Comparison of ENCODE assay signal across 8 cellular contexts in the genomic region with DNA sequence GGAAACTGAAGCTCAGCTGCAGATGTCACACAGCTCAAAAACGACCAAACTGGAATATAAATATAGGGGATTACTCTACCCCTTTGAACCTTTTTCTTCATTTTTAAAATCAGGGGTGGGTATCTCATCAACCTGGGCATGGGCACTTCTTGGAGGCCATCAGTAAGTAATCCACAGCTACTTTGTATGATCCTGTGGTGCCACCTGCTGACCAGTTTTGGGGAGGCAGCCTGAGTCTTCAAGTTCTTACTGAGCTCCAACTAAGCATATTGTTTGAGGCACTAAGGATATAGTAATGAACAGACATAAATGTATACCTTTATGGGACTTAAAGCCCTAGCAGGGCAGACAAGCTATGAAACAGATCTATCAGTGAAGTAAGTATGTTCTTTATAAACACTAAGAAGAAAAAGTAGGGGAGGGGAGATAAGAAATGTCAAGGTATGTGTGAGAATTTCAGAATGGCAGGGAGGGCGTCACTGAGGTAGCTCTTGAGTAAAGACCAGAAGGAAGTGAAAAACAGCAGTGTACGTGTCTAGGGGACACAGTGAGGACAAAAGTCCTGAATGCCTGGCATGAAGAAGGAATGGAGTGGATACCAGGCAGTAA. TPM values are rescaled to one million over a fixed set of nuclear protein-coding genes. Genes with fewer than 3 reads are reported as not detected.
DNase-seq lines count a peak whose midpoint lies in the region; ATAC-seq and TF ChIP-seq lines count a peak whose summit lies in the region.

No MANE protein-coding gene starts in this region.

- no peak overlapping the region for H2AFZ ChIP-seq in mammary epithelial cell (ENCODE audit: low read depth, low read length)

- intact Hi-C loops in mammary epithelial cell (cut with micrococcal nuclease), result loop anchor here (1.0 to 2.0 kb wide), 4 partner anchors 19 to 195 kb away; no protein-coding TSS in a partner anchor

- CTCF ChIA-PET in mammary epithelial cell (lab: Charles Lee; ENCODE audit: low non-redundant PET), result interaction anchor here (0.5 to 1.5 kb wide), 7 partner anchors 9 to 112 kb away, joined by 3 to 22 read pairs (median 5); partner anchors contain the start of gene EIF3F

- H4K20me1 ChIP-seq in mammary epithelial cell (ENCODE audit: insufficient read depth, low read length), result no peaks in the 10 kb centered on the region

- TF ChIP-seq POLR2A in NB4 (IDR thresholded peaks at IDR 0.05; ENCODE audit: extremely low read depth, insufficient read length), result no peak
- TF ChIP-seq POLR2A in GM18505 (IDR thresholded peaks at IDR 0.05; ENCODE audit: borderline replicate concordance, extremely low read depth, insufficient read depth, insufficient read length), result no peak

- no peaks in the 10 kb centered on the region for H3K79me2 ChIP-seq in mammary epithelial cell (ENCODE audit: insufficient read depth, low read length)

- no peaks in the 10 kb centered on the region for H3K9me3 ChIP-seq in mammary epithelial cell (replicated peaks; ENCODE audit: insufficient read depth, low read length)

- H3K27me3 ChIP-seq in mammary epithelial cell (ENCODE audit: insufficient read depth, low read length) (no peaks in the 10 kb centered on the region), kidney epithelial cell (ENCODE audit: control insufficient read depth, insufficient read depth, low read length) (no peaks in the 10 kb centered on the region)

- H3K4me1 ChIP-seq in mammary epithelial cell (ENCODE audit: insufficient read depth, low read length), result no peaks in the 10 kb centered on the region

- no peak overlapping the region for H3K27ac ChIP-seq in mammary epithelial cell (ENCODE audit: insufficient read depth, low read depth, low read length)

- H3K36me3 ChIP-seq in mammary epithelial cell (ENCODE audit: insufficient read depth, low read length), result no peaks in the 10 kb centered on the region
- H3K36me3 ChIP-seq in kidney epithelial cell (ENCODE audit: control insufficient read depth, insufficient read depth, low read length), result no peaks in the 10 kb centered on the region

- no TSS peak for BruUV-seq in mammary epithelial cell (replicated peaks; lab: Mats Ljungman, UMichigan)

- no peak overlapping the region for H3K9ac ChIP-seq in mammary epithelial cell (ENCODE audit: insufficient read depth, low read length)

- in situ Hi-C loops in mammary epithelial cell (cut with MboI; ENCODE audit: low sequenced_read_pairs in 2 of 2), result loop anchor here in 1 of 2 donors (5.0 kb wide), 1 partner anchor 92 kb away; no protein-coding TSS in a partner anchor

- TF ChIP-seq CTCF in NB4 (IDR thresholded peaks at IDR 0.05; ENCODE audit: low read depth, low read length), result peak; percentile 80
- peak; percentile 73 for TF ChIP-seq CTCF in WI38 (IDR thresholded peaks at IDR 0.05; ENCODE audit: low read depth, low read length)
- peak; percentile 86 to 88 for TF ChIP-seq CTCF in mammary epithelial cell (conservative IDR thresholded peaks at IDR 0.05 in 1 of 2, IDR thresholded peaks at IDR 0.05 in 1 of 2; ENCODE audit: extremely low read depth in 1 of 2, insufficient read depth in 1 of 2, low read depth in 1 of 2, low read length in 2 of 2)
- peak; percentile 76 for TF ChIP-seq CTCF in kidney epithelial cell (IDR thresholded peaks at IDR 0.05; ENCODE audit: insufficient read depth, low read length, poor library complexity, severe bottlenecking)

- H3K4me3 ChIP-seq in NB4 (ENCODE audit: low read depth, low read length) (no peak overlapping the region), WI38 (ENCODE audit: low read depth, low read length) (no peak overlapping the region), mammary epithelial cell (replicated peaks in 1 of 3; ENCODE audit: insufficient read depth in 1 of 3, low read depth in 2 of 3, low read length in 3 of 3) (no peak overlapping the region), kidney epithelial cell (ENCODE audit: low read depth, low read length) (no peak overlapping the region)

- WGBS in mammary epithelial cell (ENCODE audit: low coverage, missing lambda C conversion rate), result 26% methylated on average over 3 of the region's 3 CpGs

- dilution Hi-C loops in mammary epithelial cell (cut with HindIII; ENCODE audit: low sequenced_read_pairs), result no loop called here

- no peak overlapping the region for H3K4me2 ChIP-seq in mammary epithelial cell (ENCODE audit: insufficient read depth, low read depth, low read length)

- DNase-seq in COLO829 (ENCODE audit: low spot score) (peak; percentile 68), NB4 (ENCODE audit: low read depth) (peak; percentile 77), mammary epithelial cell (peak; percentile 46), kidney epithelial cell (ENCODE audit: low read depth) (peak; percentile 38)
- peak; percentile 75 for DNase-seq in stimulated activated CD4-positive, alpha-beta T cell treated with anti-CD3 and anti-CD28 coated beads, Interleukin-4, amount 100 ng/mL, for 1 hour

- ATAC-seq in GM19463 (IDR thresholded peaks at IDR 0.05; ENCODE audit: unreplicated experiment), result peak; percentile 85
- ATAC-seq in GM18505 (IDR thresholded peaks at IDR 0.05; ENCODE audit: unreplicated experiment), result no peak

RNA-seq across cellular contexts. Expression of gene TUB, which starts 18.4 kb away (rescaled TPM):
- total RNA-seq in mammary epithelial cell, result 1 to 10 TPM; 3.8 to 4.8 TPM
- 0.87 TPM for polyA plus RNA-seq in mammary epithelial cell
- polyA minus RNA-seq in mammary epithelial cell, result 1.1 TPM
- total RNA-seq in kidney epithelial cell, result 3.3 and 3.6 TPM in 2 replicates
